19 cellular contexts compared by ENCODE assay signal in genomic region chr12:19645823-19646222, GRCh38.
DNase-seq lines count a peak whose midpoint lies in the region; ATAC-seq, FAIRE-seq and TF ChIP-seq lines count a peak whose summit lies in the region.
"Had no signal": no experiment of that assay in that cellular context is flagged by ENCODE, and none has a peak within 500 bp of the region (broad histone marks: within the 10 kb centered on the region; RNA-seq: fewer than 3 reads in every experiment).

No MANE protein-coding gene starts in this region.

- CTCF ChIA-PET in A549 (lab: Yijun Ruan, JAX) (no interaction called here), IMR-90 (lab: Yijun Ruan, JAX) (no interaction called here), H1 (lab: Charles Lee; ENCODE audit: partially characterized antibody) (interaction anchor here (0.9 kb wide), 1 partner anchor 78 kb away, joined by 3 read pairs; no protein-coding TSS in a partner anchor)

- H4K20me1 ChIP-seq in IMR-90 (ENCODE audit: insufficient read depth, low read length) (no peaks in the 10 kb centered on the region), H1 (replicated peaks in 1 of 2; ENCODE audit: control insufficient read depth in 1 of 2, insufficient read depth in 2 of 2, low read length in 2 of 2) (no peaks in the 10 kb centered on the region)
- H4K20me1 ChIP-seq: BLaER1 treated with 17β-estradiol and CSF1 and Interleukin-3, amounts not matched to agents 10 nM and 100 nM had no signal

- H3K4me2 ChIP-seq in A549 = no peak overlapping the region
- no peak overlapping the region for H3K4me2 ChIP-seq in IMR-90 (ENCODE audit: low read depth, low read length)
- no peak overlapping the region for H3K4me2 ChIP-seq in H1 (ENCODE audit: insufficient read depth in 1 of 2, low read depth in 2 of 2, low read length in 2 of 2)
- H3K4me2 ChIP-seq: BLaER1 treated with 17β-estradiol and CSF1 and Interleukin-3, amounts not matched to agents 10 nM and 100 nM had no signal

- FAIRE-seq in A549 (lab: Jason Lieb, UNC) (no peak), H1 (lab: Jason Lieb, UNC) (no peak)
- FAIRE-seq: A204.1, G401.6, GM12878, GM12892, GM18507 had no signal

- H3K27ac ChIP-seq in A549 (no peak overlapping the region), IMR-90 (ENCODE audit: insufficient read depth, low read length) (no peak overlapping the region), H1 (ENCODE audit: low read depth, low read length) (no peak overlapping the region)
- H3K27ac ChIP-seq: BLaER1 treated with 17β-estradiol and CSF1 and Interleukin-3, amounts not matched to agents 10 nM and 100 nM; C4-2B had no signal

- H2BK20ac ChIP-seq in IMR-90 (ENCODE audit: low read depth, low read length) (no peak overlapping the region), H1 (ENCODE audit: low read length) (no peak overlapping the region)

- H3K23ac ChIP-seq in IMR-90 (ENCODE audit: low read depth, low read length) (no peak overlapping the region), H1 (ENCODE audit: insufficient read length) (no peak overlapping the region)

- H3K27me3 ChIP-seq in IMR-90 (ENCODE audit: control insufficient read depth, insufficient read depth, low read length) (no peaks in the 10 kb centered on the region), H1 (replicated peaks in 1 of 4; ENCODE audit: control insufficient read depth in 3 of 4, extremely low read depth in 1 of 4, insufficient read depth in 3 of 4, low read length in 3 of 4) (no peaks in the 10 kb centered on the region)
- H3K27me3 ChIP-seq: BLaER1 treated with 17β-estradiol and CSF1 and Interleukin-3, amounts not matched to agents 10 nM and 100 nM had no signal

- dilution Hi-C loops in IMR-90 (cut with HindIII; ENCODE audit: low sequenced_read_pairs, unreplicated experiment) = no loop called here

- H2BK120ac ChIP-seq in IMR-90 (ENCODE audit: low read depth, low read length) = no peak overlapping the region
- H2BK120ac ChIP-seq in H1 (replicated peaks; ENCODE audit: low read depth, low read length) = no peak overlapping the region

- H3K4ac ChIP-seq in IMR-90 (ENCODE audit: low read depth, low read length) (no peak overlapping the region), H1 (replicated peaks; ENCODE audit: insufficient read length, low read depth, low read length) (no peak overlapping the region)

- H3K23me2 ChIP-seq in H1 (ENCODE audit: low read depth, low read length) = no peaks in the 10 kb centered on the region

- H2BK12ac ChIP-seq in H1 (ENCODE audit: low read depth, low read length) = no peak overlapping the region

- H3K14ac ChIP-seq in IMR-90 (replicated peaks; ENCODE audit: low read depth, low read length) (no peak overlapping the region), H1 (ENCODE audit: insufficient read length) (no peak overlapping the region)

- no peak overlapping the region for H2BK5ac ChIP-seq in IMR-90 (ENCODE audit: low read depth, low read length, poor library complexity, severe bottlenecking)
- H2BK5ac ChIP-seq in H1 (ENCODE audit: low read depth, low read length) = no peak overlapping the region

- TF ChIP-seq POLR2A in A549 (IDR thresholded peaks at IDR 0.05; ENCODE audit: low read length) = no peak
- TF ChIP-seq POLR2A in IMR-90 (IDR thresholded peaks at IDR 0.05; ENCODE audit: low read depth, low read length) = no peak
- no peak for TF ChIP-seq POLR2A in H1 (IDR thresholded peaks at IDR 0.05; ENCODE audit: control extremely low read depth in 1 of 2, low read depth in 2 of 2, low read length in 2 of 2)

- no peak overlapping the region for H4K91ac ChIP-seq in IMR-90 (ENCODE audit: insufficient read depth, low read depth, low read length)
- no peak overlapping the region for H4K91ac ChIP-seq in H1 (replicated peaks; ENCODE audit: insufficient read length, low read length)

- POLR2A ChIA-PET in A549 (lab: Yijun Ruan, JAX) = no interaction called here
- POLR2A ChIA-PET in IMR-90 (lab: Charles Lee; ENCODE audit: unreplicated experiment) = no interaction called here
- POLR2A ChIA-PET in H1 (lab: Charles Lee; ENCODE audit: partially characterized antibody) = no interaction called here

- H3K9me3 ChIP-seq in A549 (no peaks in the 10 kb centered on the region), IMR-90 (ENCODE audit: control insufficient read depth, insufficient read depth, low read length) (peaks cover 12% of the 10 kb centered on the region), H1 (ENCODE audit: insufficient read depth in 2 of 2, low read depth in 1 of 2, low read length in 1 of 2) (peaks cover 7 to 9% of the 10 kb centered on the region in 2 experiments; a peak in 3 of 4 replicates)

- no peak overlapping the region for H2AK9ac ChIP-seq in IMR-90 (replicated peaks; ENCODE audit: low read depth, low read length, poor library complexity)

- no peak overlapping the region for H2AFZ ChIP-seq in IMR-90 (replicated peaks; ENCODE audit: low read length, poor library complexity)
- no peak overlapping the region for H2AFZ ChIP-seq in H1 (ENCODE audit: low read length)

- H3K56ac ChIP-seq in IMR-90 (ENCODE audit: extremely low read depth, insufficient read depth, low read length) = no peak overlapping the region
- H3K56ac ChIP-seq in H1 (replicated peaks; ENCODE audit: insufficient read length, low read depth, low read length) = no peak overlapping the region

- intact Hi-C loops in IMR-90 (cut with micrococcal nuclease) = no loop called here

- no peak for TF ChIP-seq RAD21 in A549 (conservative IDR thresholded peaks at IDR 0.05 in 1 of 2, IDR thresholded peaks at IDR 0.05 in 1 of 2)
- no peak for TF ChIP-seq RAD21 in IMR-90 (IDR thresholded peaks at IDR 0.05; ENCODE audit: low read length)
- TF ChIP-seq RAD21 in H1 (IDR thresholded peaks at IDR 0.05 in 1 of 2, conservative IDR thresholded peaks at IDR 0.05 in 1 of 2; ENCODE audit: low read depth in 2 of 2, low read length in 2 of 2) = no peak

- H4K5ac ChIP-seq in IMR-90 (ENCODE audit: low read depth, low read length) (no peak overlapping the region), H1 (ENCODE audit: insufficient read length, low read depth, low read length) (no peak overlapping the region)

- no peak overlapping the region for H2BK15ac ChIP-seq in IMR-90 (ENCODE audit: low read depth, low read length)
- no peak overlapping the region for H2BK15ac ChIP-seq in H1 (ENCODE audit: low read length)

- TF ChIP-seq EP300 in A549 (IDR thresholded peaks at IDR 0.05) (no peak), H1 (IDR thresholded peaks at IDR 0.05; ENCODE audit: borderline replicate concordance in 1 of 2, low read depth in 2 of 2, low read length in 2 of 2) (no peak)

- DNase-seq in A549 (ENCODE audit: low read depth in 1 of 2, low spot score in 1 of 2) (no peak), IMR-90 (no peak), H1 (ENCODE audit: low read depth in 1 of 2, low spot score in 2 of 2) (no peak), GM03348 (ENCODE audit: low spot score) (no peak)
- DNase-seq: 8988T; AML-193; Caco-2; CD4-positive, alpha-beta T cell; CD8-positive, alpha-beta T cell; DMS79 treated with DMSO at 0.1 percent for 48 hours; GF-D8 had no signal

- no peak overlapping the region for H3K9ac ChIP-seq in IMR-90 (ENCODE audit: low read depth, low read length)
- no peak overlapping the region for H3K9ac ChIP-seq in H1 (replicated peaks in 1 of 4; ENCODE audit: extremely low read depth in 1 of 4, low read depth in 3 of 4, low read length in 3 of 4)
- H3K9ac ChIP-seq: BLaER1 treated with 17β-estradiol and CSF1 and Interleukin-3, amounts not matched to agents 10 nM and 100 nM had no signal

- H3K4me1 ChIP-seq in A549 (no peaks in the 10 kb centered on the region), IMR-90 (ENCODE audit: control insufficient read depth, insufficient read depth, low read length) (peaks cover 5% of the 10 kb centered on the region; the same call in 1 of the 2 replicates), H1 (replicated peaks in 1 of 4; ENCODE audit: control insufficient read depth in 3 of 4, insufficient read depth in 4 of 4, low read length in 3 of 4) (peaks cover 0 to 4% (median 3%) of the 10 kb centered on the region in 4 experiments; a peak in 3 of 7 replicates)
- H3K4me1 ChIP-seq: BLaER1 treated with 17β-estradiol and CSF1 and Interleukin-3, amounts not matched to agents 10 nM and 100 nM; Caco-2 had no signal

- H4K8ac ChIP-seq in IMR-90 (ENCODE audit: low read depth in 2 of 2, low read length in 2 of 2) = no peak overlapping the region
- H4K8ac ChIP-seq in H1 (ENCODE audit: extremely low read depth, insufficient read depth, low read length) = no peak overlapping the region

- no peaks in the 10 kb centered on the region for H3K79me1 ChIP-seq in IMR-90 (ENCODE audit: low read depth in 1 of 2, low read length in 2 of 2)
- no peaks in the 10 kb centered on the region for H3K79me1 ChIP-seq in H1 (ENCODE audit: low read depth, low read length)

- H3K4me3 ChIP-seq in A549 (no peak overlapping the region), IMR-90 (ENCODE audit: insufficient read depth, low read depth, low read length) (no peak overlapping the region), H1 (ENCODE audit: extremely low read depth in 1 of 4, insufficient read depth in 2 of 4, low read depth in 3 of 4, low read length in 4 of 4) (no peak overlapping the region)
- H3K4me3 ChIP-seq: BLaER1 treated with 17β-estradiol and CSF1 and Interleukin-3, amounts not matched to agents 10 nM and 100 nM; GM12878 had no signal

- no peak overlapping the region for H2AK5ac ChIP-seq in IMR-90 (ENCODE audit: low read depth, low read length)
- no peak overlapping the region for H2AK5ac ChIP-seq in H1 (ENCODE audit: low read depth, low read length)

- H3K79me2 ChIP-seq in H1 (ENCODE audit: control insufficient read depth in 1 of 2, insufficient read depth in 2 of 2, low read length in 2 of 2) = no peaks in the 10 kb centered on the region

- no TSS peak for BruUV-seq in IMR-90 (replicated peaks; lab: Mats Ljungman, UMichigan)

- H3K18ac ChIP-seq in IMR-90 (ENCODE audit: low read depth, low read length) = no peak overlapping the region
- no peak overlapping the region for H3K18ac ChIP-seq in H1 (ENCODE audit: extremely low read depth, low read length)

- TF ChIP-seq CTCF in A549 (IDR thresholded peaks at IDR 0.05) = no peak
- no peak for TF ChIP-seq CTCF in IMR-90 (conservative IDR thresholded peaks at IDR 0.05; ENCODE audit: low read depth, low read length)
- TF ChIP-seq CTCF in H1 (IDR thresholded peaks at IDR 0.05; ENCODE audit: control extremely low read depth in 1 of 3, insufficient read depth in 1 of 3, low read depth in 1 of 3, low read length in 3 of 3) = no peak

- no peaks in the 10 kb centered on the region for H3K36me3 ChIP-seq in IMR-90 (ENCODE audit: control insufficient read depth, insufficient read depth, low read length)
- 0 out of 8 replicates have a peak, but pooled peaks cover 0 to 4% (median 0%) of the 10 kb centered on the region in 4 experiments for H3K36me3 ChIP-seq in H1 (ENCODE audit: control insufficient read depth in 2 of 4, insufficient read depth in 4 of 4, low read length in 3 of 4)
- H3K36me3 ChIP-seq: BLaER1 treated with 17β-estradiol and CSF1 and Interleukin-3, amounts not matched to agents 10 nM and 100 nM had no signal

- no peak for ATAC-seq in A549
- no peak for ATAC-seq in IMR-90 (ENCODE audit: low read depth)
- no peak for ATAC-seq in HG02571 (IDR thresholded peaks at IDR 0.05; ENCODE audit: unreplicated experiment)
- ATAC-seq: CD8-positive, alpha-beta T cell had no signal

- no peaks in the 10 kb centered on the region for H3K9me1 ChIP-seq in IMR-90 (ENCODE audit: insufficient read depth, low read length)

- in situ Hi-C loops in IMR-90 (cut with MboI; ENCODE audit: low sequenced_read_pairs) = loop anchor here (10.0 kb wide), 1 partner anchor 281 kb away; no protein-coding TSS in a partner anchor

TF ChIP-seq in H1, 55 proteins besides CTCF, POLR2A, EP300 and RAD21 (continues in another document):
- TF ChIP-seq GTF2F1 (IDR thresholded peaks at IDR 0.05; ENCODE audit: borderline replicate concordance, low read depth, low read length) = no peak

Comparison
In these comparisons a context has a peak if more than half of its experiments do, and no peak if none do; other contexts are left out.
1. Of the 18 proteins assayed by ChIP-seq in both H1 and A549: peak only in H1: none; only in A549: none; in both: MAFK; in neither: 17.